ENCODE assay signal across 9 cellular contexts in the genomic region with DNA sequence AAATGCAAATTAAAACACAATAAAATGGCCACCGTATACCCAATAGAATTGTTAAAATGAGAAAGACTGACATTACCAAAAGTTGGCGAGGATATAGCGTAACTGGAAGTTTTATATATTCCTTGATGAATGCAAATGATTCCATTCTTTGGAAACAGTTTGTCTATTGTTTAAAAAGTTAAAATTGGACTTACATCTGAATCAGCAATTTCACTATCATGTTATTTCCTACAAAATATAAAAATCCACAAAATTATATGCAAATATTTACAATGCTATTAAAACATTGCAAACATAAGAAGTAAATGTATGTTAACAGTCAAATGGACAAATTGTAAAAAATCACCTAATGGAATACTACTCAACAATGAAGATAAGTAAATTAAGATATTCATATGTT.
"Had no signal": no experiment of that assay in that cellular context is flagged by ENCODE, and none has a peak within 500 bp of the region (broad histone marks: within the 10 kb centered on the region; RNA-seq: fewer than 3 reads in every experiment).

No MANE protein-coding gene starts in this region.

- H3K27ac ChIP-seq: HL-60, KMS-11 had no signal

- FAIRE-seq: H1, H54, HTR-8/SVneo had no signal

- DNase-seq: H9, HCEC 1CT, KBM-7 had no signal

- H3K4me3 ChIP-seq: GM23338 had no signal

- H3K4me2 ChIP-seq: GM23338, KMS-11 had no signal

- H3K9ac ChIP-seq: KMS-11 had no signal

- H2AFZ ChIP-seq: GM23338 had no signal

- ATAC-seq: GM23338 had no signal
